8 cellular contexts compared by ENCODE assay signal in the genomic region with DNA sequence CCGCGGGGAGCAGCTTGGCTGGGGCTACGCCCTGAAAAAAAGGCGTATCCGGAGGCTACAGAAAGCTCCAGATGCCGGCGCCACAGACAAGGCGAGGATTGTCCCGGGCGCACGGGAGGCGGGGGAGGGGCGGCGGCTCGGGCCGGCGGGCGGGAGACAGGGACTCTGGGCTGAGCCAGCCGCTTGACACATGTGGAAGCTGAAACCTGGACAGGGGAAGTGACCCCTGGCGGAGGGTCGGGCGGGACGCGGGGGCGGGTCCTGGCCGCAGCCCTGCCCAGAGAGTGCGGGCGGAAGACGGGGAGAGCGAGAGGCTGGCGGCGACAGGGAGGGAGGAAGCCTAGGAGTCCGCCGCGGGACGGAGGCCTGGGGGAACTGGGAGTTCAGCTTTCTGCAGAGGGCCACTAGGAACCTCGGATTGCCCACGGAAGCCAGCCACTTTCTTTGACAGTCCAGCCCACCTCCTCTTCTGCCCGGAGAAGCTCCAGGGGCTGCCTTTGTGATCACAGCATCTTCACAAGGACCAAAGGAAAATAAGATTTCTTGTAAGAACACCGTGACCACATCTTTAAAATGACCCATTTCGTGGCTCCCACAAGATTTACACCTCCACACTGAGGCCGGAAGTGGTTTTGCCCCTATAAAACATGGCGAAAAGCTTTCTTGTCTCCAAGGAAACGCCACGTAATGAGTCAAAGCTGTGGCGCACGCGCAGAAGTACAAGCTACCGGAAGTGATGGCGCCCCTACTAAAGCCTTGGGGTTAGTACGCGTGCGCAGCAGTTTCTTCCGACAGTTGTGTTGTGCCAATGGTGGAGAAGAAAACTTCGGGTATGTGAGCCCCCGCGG. TPM values are rescaled to one million over a fixed set of nuclear protein-coding genes. Genes with fewer than 3 reads are reported as not detected.
DNase-seq lines count a peak whose midpoint lies in the region; ATAC-seq and TF ChIP-seq lines count a peak whose summit lies in the region.

A gene with protein sequence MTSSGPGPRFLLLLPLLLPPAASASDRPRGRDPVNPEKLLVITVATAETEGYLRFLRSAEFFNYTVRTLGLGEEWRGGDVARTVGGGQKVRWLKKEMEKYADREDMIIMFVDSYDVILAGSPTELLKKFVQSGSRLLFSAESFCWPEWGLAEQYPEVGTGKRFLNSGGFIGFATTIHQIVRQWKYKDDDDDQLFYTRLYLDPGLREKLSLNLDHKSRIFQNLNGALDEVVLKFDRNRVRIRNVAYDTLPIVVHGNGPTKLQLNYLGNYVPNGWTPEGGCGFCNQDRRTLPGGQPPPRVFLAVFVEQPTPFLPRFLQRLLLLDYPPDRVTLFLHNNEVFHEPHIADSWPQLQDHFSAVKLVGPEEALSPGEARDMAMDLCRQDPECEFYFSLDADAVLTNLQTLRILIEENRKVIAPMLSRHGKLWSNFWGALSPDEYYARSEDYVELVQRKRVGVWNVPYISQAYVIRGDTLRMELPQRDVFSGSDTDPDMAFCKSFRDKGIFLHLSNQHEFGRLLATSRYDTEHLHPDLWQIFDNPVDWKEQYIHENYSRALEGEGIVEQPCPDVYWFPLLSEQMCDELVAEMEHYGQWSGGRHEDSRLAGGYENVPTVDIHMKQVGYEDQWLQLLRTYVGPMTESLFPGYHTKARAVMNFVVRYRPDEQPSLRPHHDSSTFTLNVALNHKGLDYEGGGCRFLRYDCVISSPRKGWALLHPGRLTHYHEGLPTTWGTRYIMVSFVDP (minus strand): TSS at position 194 of the 848 bp plus-strand sequence. CDS start 307 bp downstream, outside the sequence.
A gene (plus strand): TSS at position 778 of the 848 bp plus-strand sequence. CDS start 31 bp downstream, at position 809.

- H3K27me3 ChIP-seq in DOHH2 (ENCODE audit: control insufficient read depth, low read length) = no peaks in the 10 kb centered on the region
- no peaks in the 10 kb centered on the region for H3K27me3 ChIP-seq in GM23338 (ENCODE audit: insufficient read depth)

- H3K9me3 ChIP-seq in DOHH2 (ENCODE audit: control insufficient read depth, insufficient read depth, low read length) = no peaks in the 10 kb centered on the region

- H3K4me3 ChIP-seq in DOHH2 (ENCODE audit: low read length) = peak within 1 kb of the TSS; percentile 79
- H3K4me3 ChIP-seq in GM23338 = peak within 1 kb of the TSS; percentile 64

- H3K4me1 Mint-ChIP-seq in GM23338 (peaks cover 24% of the 10 kb centered on the region), naive B cell (peaks cover 36 to 45% (median 45%) of the 10 kb centered on the region in 3 donors)
- peaks cover 52% of the 10 kb centered on the region for H3K4me1 Mint-ChIP-seq in stimulated activated memory B cell treated with anti-CD40 and anti-IgM and Interleukin-4, amounts not matched to agents 10 μg/mL and 1 μg/mL and 100 μg/mL, for 72 hours

- DNase-seq in GM23338 (ENCODE audit: low spot score) = peak; percentile 100
- DNase-seq in LHCN-M2 (ENCODE audit: low read depth) = peak; percentile 99
- DNase-seq in RPMI8226 = peak; percentile 100
- peak; percentile 91 for DNase-seq in activated T-helper 1 cell treated with anti-CD3 and anti-CD28 coated beads, Interleukin-2, amount 50 U/mL, for 16 hours (ENCODE audit: low read depth in 1 of 2, low spot score in 1 of 2)
- peak; percentile 96 for DNase-seq in fibroblast of gingiva (ENCODE audit: low read depth)
- DNase-seq in naive B cell = peak; percentile 92

- H2AFZ ChIP-seq in GM23338 = peak within 1 kb of the TSS; percentile 66; the same call in 1 of the 2 replicates

- H3K79me2 ChIP-seq in DOHH2 (ENCODE audit: control insufficient read depth, low read length) (peaks cover 37% of the 10 kb centered on the region), GM23338 (replicated peaks; ENCODE audit: insufficient read depth) (peaks cover 32% of the 10 kb centered on the region)

- H3K36me3 ChIP-seq in DOHH2 (ENCODE audit: control insufficient read depth, low read length) (peaks cover under 1% of the 10 kb centered on the region; the same call in 1 of the 2 replicates), GM23338 (ENCODE audit: insufficient read depth) (no peaks in the 10 kb centered on the region)

- H3K9me3 Mint-ChIP-seq in GM23338 = no peaks in the 10 kb centered on the region
- H3K9me3 Mint-ChIP-seq in naive B cell = no peaks in the 10 kb centered on the region
- H3K9me3 Mint-ChIP-seq in stimulated activated memory B cell treated with anti-CD40 and anti-IgM and Interleukin-4, amounts not matched to agents 10 μg/mL and 1 μg/mL and 100 μg/mL, for 72 hours = no peaks in the 10 kb centered on the region

- H3K27ac Mint-ChIP-seq in GM23338 = peak within 1 kb of the TSS; percentile 90
- peak within 1 kb of the TSS; percentile 88 to 96 (median 93) for H3K27ac Mint-ChIP-seq in naive B cell
- H3K27ac Mint-ChIP-seq in stimulated activated memory B cell treated with anti-CD40 and anti-IgM and Interleukin-4, amounts not matched to agents 10 μg/mL and 1 μg/mL and 100 μg/mL, for 72 hours = peak within 1 kb of the TSS; percentile 94

- ATAC-seq in GM23338 = peak; percentile 90
- ATAC-seq in naive B cell (ENCODE audit: low read depth in 2 of 2) = peak; percentile 86
- ATAC-seq in stimulated activated memory B cell treated with anti-CD40 and anti-IgM and Interleukin-4, amounts not matched to agents 10 μg/mL and 1 μg/mL and 100 μg/mL, for 72 hours = peak; percentile 88

- peak within 1 kb of the TSS; percentile 49 for H3K27ac ChIP-seq in DOHH2 (ENCODE audit: low read depth, low read length)
- H3K27ac ChIP-seq in GM23338 (ENCODE audit: low read depth) = no peak within 1 kb of the TSS

- H3K9me2 ChIP-seq in DOHH2 (replicated peaks; ENCODE audit: control insufficient read depth, low read length) (no peaks in the 10 kb centered on the region), GM23338 (ENCODE audit: insufficient read depth) (no peaks in the 10 kb centered on the region)

- H4K20me1 ChIP-seq in DOHH2 (ENCODE audit: control insufficient read depth, insufficient read depth, low read depth, low read length) (no peaks in the 10 kb centered on the region), GM23338 (replicated peaks; ENCODE audit: insufficient read depth) (0 out of 2 replicates have a peak, but pooled peaks cover 4% of the 10 kb centered on the region)

- H3K4me1 ChIP-seq in DOHH2 (ENCODE audit: control insufficient read depth, low read length) (peaks cover 19% of the 10 kb centered on the region), GM23338 (ENCODE audit: insufficient read depth) (peaks cover 12% of the 10 kb centered on the region)

- peak within 1 kb of the TSS; percentile 82 for H3K4me2 ChIP-seq in DOHH2 (ENCODE audit: low read length)
- H3K4me2 ChIP-seq in GM23338 = peak within 1 kb of the TSS; percentile 80

- peak; percentile 31 for TF ChIP-seq CTCF in DOHH2 (IDR thresholded peaks at IDR 0.05; ENCODE audit: low read depth, low read length, poor library complexity, severe bottlenecking)
- peak in 1 of 2 experiments; percentile 50; a peak in 2 of 4 replicates for TF ChIP-seq CTCF in GM23338 (conservative IDR thresholded peaks at IDR 0.05; ENCODE audit: low read depth in 2 of 2)

- H3K4me3 Mint-ChIP-seq in GM23338 (peak within 1 kb of the TSS; percentile 97), naive B cell (peak within 1 kb of the TSS; percentile 94 to 98 (median 96))
- peak within 1 kb of the TSS; percentile 98 for H3K4me3 Mint-ChIP-seq in stimulated activated memory B cell treated with anti-CD40 and anti-IgM and Interleukin-4, amounts not matched to agents 10 μg/mL and 1 μg/mL and 100 μg/mL, for 72 hours

- peaks cover 17% of the 10 kb centered on the region for H3K27me3 Mint-ChIP-seq in GM23338 (ENCODE audit: insufficient read depth, low read depth, poor library complexity)
- H3K27me3 Mint-ChIP-seq in naive B cell = no peaks in the 10 kb centered on the region
- no peaks in the 10 kb centered on the region for H3K27me3 Mint-ChIP-seq in stimulated activated memory B cell treated with anti-CD40 and anti-IgM and Interleukin-4, amounts not matched to agents 10 μg/mL and 1 μg/mL and 100 μg/mL, for 72 hours

- H3K36me3 Mint-ChIP-seq in GM23338 (ENCODE audit: low read depth) = peaks cover 10% of the 10 kb centered on the region
- peaks cover 0 to 8% of the 10 kb centered on the region in 2 donors for H3K36me3 Mint-ChIP-seq in naive B cell
- H3K36me3 Mint-ChIP-seq in stimulated activated memory B cell treated with anti-CD40 and anti-IgM and Interleukin-4, amounts not matched to agents 10 μg/mL and 1 μg/mL and 100 μg/mL, for 72 hours = peaks cover 39% of the 10 kb centered on the region

- H3F3A ChIP-seq in DOHH2 (ENCODE audit: control insufficient read depth, insufficient read depth) (no peaks in the 10 kb centered on the region), GM23338 (replicated peaks; ENCODE audit: low read depth) (0 out of 2 replicates have a peak, but pooled peaks cover 3% of the 10 kb centered on the region)

TF ChIP-seq in GM23338, 12 proteins besides CTCF, POLR2A, EP300 and RAD21:
- TF ChIP-seq JUNB (IDR thresholded peaks at IDR 0.05; ENCODE audit: unreplicated experiment) (no peak), POLR2AphosphoS5 (IDR thresholded peaks at IDR 0.05; ENCODE audit: low read depth) (peak; percentile 60), CREB1 (CRISPR knock-in tag; IDR thresholded peaks at IDR 0.05; ENCODE audit: low read depth) (peak; percentile 74), ZNF331 (CRISPR knock-in tag; IDR thresholded peaks at IDR 0.05; ENCODE audit: low read depth) (no peak)
- TF ChIP-seq, protein P1, sequence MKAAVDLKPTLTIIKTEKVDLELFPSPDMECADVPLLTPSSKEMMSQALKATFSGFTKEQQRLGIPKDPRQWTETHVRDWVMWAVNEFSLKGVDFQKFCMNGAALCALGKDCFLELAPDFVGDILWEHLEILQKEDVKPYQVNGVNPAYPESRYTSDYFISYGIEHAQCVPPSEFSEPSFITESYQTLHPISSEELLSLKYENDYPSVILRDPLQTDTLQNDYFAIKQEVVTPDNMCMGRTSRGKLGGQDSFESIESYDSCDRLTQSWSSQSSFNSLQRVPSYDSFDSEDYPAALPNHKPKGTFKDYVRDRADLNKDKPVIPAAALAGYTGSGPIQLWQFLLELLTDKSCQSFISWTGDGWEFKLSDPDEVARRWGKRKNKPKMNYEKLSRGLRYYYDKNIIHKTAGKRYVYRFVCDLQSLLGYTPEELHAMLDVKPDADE (IDR thresholded peaks at IDR 0.05) = peak; percentile 78

RNA-seq across cellular contexts. Expression of the first gene that starts in this region (rescaled TPM):
- 28.5 and 40.7 TPM in 2 replicates for total RNA-seq in GM23338 (2014; rRNA removed; shearing (Covaris generic))
- polyA plus RNA-seq in GM23338 (2016; fragmentation: Nextera tagmentation; extraction: Ambion mirVana) = 33.9 and 35.2 TPM in 2 replicates
- 135 and 163 TPM in 2 replicates for total RNA-seq in LHCN-M2 (2014; rRNA removed)
- 125 TPM for polyA plus RNA-seq in LHCN-M2 (2012)
- polyA plus RNA-seq in naive B cell (ENCODE audit: low read depth in 6 of 6) = 10 to 100 TPM; 10.2 to 16.5 (median 10.5) TPM

RNA-seq across cellular contexts. Expression of the second gene that starts in this region (rescaled TPM):
- 61.9 and 64.6 TPM in 2 replicates for total RNA-seq in GM23338 (2014; rRNA removed; shearing (Covaris generic))
- polyA plus RNA-seq in GM23338 (2016; fragmentation: Nextera tagmentation; extraction: Ambion mirVana) (113 and 136 TPM in 2 replicates), naive B cell (ENCODE audit: low read depth in 6 of 6) (10 to 100 TPM; 43.9 to 67.5 (median 52.4) TPM)
- 116 and 134 TPM in 2 replicates for total RNA-seq in LHCN-M2 (2014; rRNA removed)
- 119 TPM for polyA plus RNA-seq in LHCN-M2 (2012)
